Comparison of ENCODE assay signal across 17 cellular contexts in the genomic region with DNA sequence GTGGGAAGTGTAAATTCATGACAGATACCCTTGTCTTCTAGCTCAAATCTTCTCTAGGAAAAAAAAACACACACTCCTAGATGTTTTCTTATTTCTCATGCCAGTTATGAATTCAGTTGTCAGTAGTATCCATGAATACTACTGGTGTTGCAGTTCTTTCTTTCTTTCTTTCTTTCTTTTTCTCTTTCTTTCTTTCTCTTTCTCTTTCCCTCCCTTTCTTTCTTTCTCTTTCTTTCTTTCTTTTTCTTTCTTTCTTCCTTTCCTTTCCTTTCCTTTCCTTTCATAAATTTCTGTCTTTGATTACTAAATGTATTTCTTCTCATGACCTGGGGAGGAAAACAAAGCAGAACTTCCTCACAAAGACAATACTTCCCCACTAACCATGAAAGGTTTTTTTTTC.
A peak's percentile ranks its signal among the peaks of the same experiment; 100 is the strongest.
DNase-seq lines count a peak whose midpoint lies in the region; ATAC-seq and TF ChIP-seq lines count a peak whose summit lies in the region.
"Had no signal": no experiment of that assay in that cellular context is flagged by ENCODE, and none has a peak within 500 bp of the region (broad histone marks: within the 10 kb centered on the region; RNA-seq: fewer than 3 reads in every experiment).

No MANE protein-coding gene starts in this region.

- H3K4me3 ChIP-seq in ACC112 (ENCODE audit: low read depth, low read length) (no peak overlapping the region), HEK293 (ENCODE audit: low read depth, low read length) (no peak overlapping the region), ectodermal cell (ENCODE audit: insufficient read depth, low read depth, low read length) (no peak overlapping the region), neuronal stem cell (ENCODE audit: low read length in 2 of 2) (no peak overlapping the region)
- H3K4me3 ChIP-seq: GM23248 had no signal

- no peak overlapping the region for H2BK12ac ChIP-seq in neuronal stem cell (ENCODE audit: low read length)

- H3K9ac ChIP-seq in neuronal stem cell (ENCODE audit: low read depth, low read length, poor library complexity): no peak overlapping the region
- H3K9ac ChIP-seq: GM23248 had no signal

- H3K36me3 ChIP-seq in ACC112 (ENCODE audit: insufficient read depth, low read length) (no peaks in the 10 kb centered on the region), HEK293 (ENCODE audit: control insufficient read depth in 2 of 2, insufficient read depth in 1 of 2, low read length in 2 of 2) (no peaks in the 10 kb centered on the region), ectodermal cell (ENCODE audit: control insufficient read depth, insufficient read depth, low read length) (no peaks in the 10 kb centered on the region), neuronal stem cell (replicated peaks in 1 of 2; ENCODE audit: control insufficient read depth in 2 of 2, insufficient read depth in 2 of 2, low read length in 2 of 2) (no peaks in the 10 kb centered on the region)

- H3K79me1 ChIP-seq in neuronal stem cell (ENCODE audit: low read depth, low read length): no peaks in the 10 kb centered on the region

- no peaks in the 10 kb centered on the region for H3K9me3 ChIP-seq in HEK293 (ENCODE audit: control insufficient read depth, insufficient read depth, low read depth, low read length)
- no peaks in the 10 kb centered on the region for H3K9me3 ChIP-seq in ectodermal cell (ENCODE audit: control insufficient read depth, low read length)
- no peaks in the 10 kb centered on the region for H3K9me3 ChIP-seq in neuronal stem cell (replicated peaks in 1 of 2; ENCODE audit: control insufficient read depth in 2 of 2, insufficient read depth in 1 of 2, low read depth in 1 of 2, low read length in 2 of 2)
- H3K9me3 ChIP-seq: Caco-2 had no signal

- no peak overlapping the region for H3K4me2 ChIP-seq in neuronal stem cell (ENCODE audit: insufficient read depth, low read length, poor library complexity, severe bottlenecking)

- no peak overlapping the region for H3K18ac ChIP-seq in neuronal stem cell (ENCODE audit: low read length)

- H3K27ac ChIP-seq in ACC112 (ENCODE audit: low read depth, low read length) (no peak overlapping the region), HEK293 (ENCODE audit: extremely low read depth, low read depth, low read length) (no peak overlapping the region), ectodermal cell (ENCODE audit: insufficient read depth, low read depth, low read length, poor library complexity, severe bottlenecking) (peak overlapping the region; percentile 59), neuronal stem cell (replicated peaks; ENCODE audit: low read length) (no peak overlapping the region)
- H3K27ac ChIP-seq: C4-2B, GM23248 had no signal

- no peak overlapping the region for H4K91ac ChIP-seq in neuronal stem cell (ENCODE audit: low read depth, low read length, poor library complexity)

- no peak for TF ChIP-seq CTCF in HEK293 (tag by site-specific recombination; IDR thresholded peaks at IDR 0.05)

- no peaks in the 10 kb centered on the region for H3K79me2 ChIP-seq in ACC112 (ENCODE audit: control insufficient read depth, insufficient read depth, low read length, unreplicated experiment)

- H3K14ac ChIP-seq in neuronal stem cell (ENCODE audit: low read length): no peak overlapping the region

- no peak for DNase-seq in neuronal stem cell (ENCODE audit: low spot score)
- DNase-seq in Right ventricle myocardium superior: no peak
- no peak for DNase-seq in activated CD4-positive, alpha-beta T cell treated with anti-CD3 and anti-CD28 coated beads, Interleukin-2, amount 50 U/mL, for 1 hour
- DNase-seq: 8988T; ACHN; AML-193; Caco-2; CD4-positive, alpha-beta T cell; GM23248; KBM-7 had no signal

- no peak overlapping the region for H2BK5ac ChIP-seq in neuronal stem cell (ENCODE audit: low read length)

- H3K4me1 ChIP-seq in ACC112 (ENCODE audit: control insufficient read depth, insufficient read depth, low read length, unreplicated experiment) (peaks cover 25% of the 10 kb centered on the region), HEK293 (ENCODE audit: control insufficient read depth, insufficient read depth, low read length) (peaks cover 7% of the 10 kb centered on the region), ectodermal cell (ENCODE audit: control insufficient read depth, insufficient read depth, low read length) (peaks cover 18% of the 10 kb centered on the region), neuronal stem cell (ENCODE audit: control insufficient read depth in 2 of 2, insufficient read depth in 1 of 2, low read depth in 1 of 2, low read length in 2 of 2) (peaks cover 0 to 6% of the 10 kb centered on the region in 2 donors)
- H3K4me1 ChIP-seq: Caco-2 had no signal

- H2BK15ac ChIP-seq in neuronal stem cell (ENCODE audit: low read length): no peak overlapping the region

- intact Hi-C loops in Right ventricle myocardium superior (cut with DNase I): no loop called here

- POLR2A ChIA-PET in HEK293 (lab: Yijun Ruan, JAX): no interaction called here

- H3K27me3 ChIP-seq in ACC112 (ENCODE audit: insufficient read depth, low read length) (no peaks in the 10 kb centered on the region), ectodermal cell (ENCODE audit: control insufficient read depth, insufficient read depth, low read length, poor library complexity, severe bottlenecking) (no peaks in the 10 kb centered on the region), neuronal stem cell (ENCODE audit: control insufficient read depth in 3 of 3, insufficient read depth in 3 of 3, low read depth in 1 of 3, low read length in 3 of 3) (no peaks in the 10 kb centered on the region)

- H4K8ac ChIP-seq in neuronal stem cell (ENCODE audit: low read depth, low read length): no peak overlapping the region

- CTCF ChIA-PET in HEK293 (lab: Yijun Ruan, JAX): interaction anchor here (0.6 kb wide), 1 partner anchor 551 kb away, joined by 3 read pairs; no protein-coding TSS in a partner anchor

- H3K4ac ChIP-seq in neuronal stem cell (ENCODE audit: low read length): no peak overlapping the region

- H3K23ac ChIP-seq in neuronal stem cell (ENCODE audit: low read depth, low read length, poor library complexity): no peak overlapping the region

- no peak overlapping the region for H2BK120ac ChIP-seq in neuronal stem cell (ENCODE audit: low read depth, low read length)

- no peak overlapping the region for H2AK5ac ChIP-seq in neuronal stem cell (ENCODE audit: low read depth, low read length)

- H2AFZ ChIP-seq in ACC112 (ENCODE audit: low read length, unreplicated experiment): peak overlapping the region; percentile 66
- peak overlapping the region; percentile 70 for H2AFZ ChIP-seq in neuronal stem cell (ENCODE audit: low read length)
- H2AFZ ChIP-seq: GM23248 had no signal

- ATAC-seq in GM21619 (IDR thresholded peaks at IDR 0.05; ENCODE audit: unreplicated experiment) (no peak), Right ventricle myocardium superior (ENCODE audit: poor library complexity) (no peak), HG03108 (IDR thresholded peaks at IDR 0.05; ENCODE audit: unreplicated experiment) (no peak)
- ATAC-seq: HepG2 had no signal

TF ChIP-seq in HEK293, 187 proteins besides CTCF, POLR2A, EP300 and RAD21:
- TF ChIP-seq PRDM1 (tag by site-specific recombination; IDR thresholded peaks at IDR 0.05) (peak; percentile 92), ZNF366 (tag by site-specific recombination; conservative IDR thresholded peaks at IDR 0.05) (peak; percentile 59; the same call in 1 of the 2 replicates), ZNF10 (tag by site-specific recombination; IDR thresholded peaks at IDR 0.05) (no peak)
